Comparison of ENCODE assay signal across 8 cellular contexts in genomic region chr2:174024524-174025270, GRCh38. TPM values are rescaled to one million over a fixed set of nuclear protein-coding genes. Genes with fewer than 3 reads are reported as not detected.
A peak's percentile ranks its signal among the peaks of the same experiment; 100 is the strongest.
DNase-seq lines count a peak whose midpoint lies in the region; ATAC-seq and TF ChIP-seq lines count a peak whose summit lies in the region.

No MANE protein-coding gene starts in this region.

- no peak for DNase-seq in HFFc6
- DNase-seq in astrocyte of the hippocampus (ENCODE audit: low read depth, low spot score) = peak; percentile 76
- DNase-seq in kidney tubule cell (ENCODE audit: low spot score) = peak; percentile 24
- peak; percentile 46 for DNase-seq in stomach
- no peak for DNase-seq in NAMALWA (ENCODE audit: low spot score)
- DNase-seq in activated naive CD4-positive, alpha-beta T cell treated with anti-CD3 and anti-CD28 coated beads, Interleukin-2, amount 50 U/mL, for 16 hours = no peak
- DNase-seq in cerebellum (ENCODE audit: low spot score) = no peak

- H3K4me1 ChIP-seq in stomach = peaks cover 4 to 36% (median 21%) of the 10 kb centered on the region in 4 donors

- 47 to 75% (median 65%) methylated on average over 14 of the region's 14 CpGs for WGBS in stomach, 5 donors

- no peak for TF ChIP-seq POLR2A in stomach (IDR thresholded peaks at IDR 0.05)

- no peaks in the 10 kb centered on the region for H3K36me3 ChIP-seq in stomach

- peaks cover 34% of the 10 kb centered on the region for H3K4me1 Mint-ChIP-seq in HFFc6 (ENCODE audit: low read depth)

- no peak for TF ChIP-seq EP300 in stomach (IDR thresholded peaks at IDR 0.05)

- no peak overlapping the region for H3K4me3 Mint-ChIP-seq in HFFc6

- H3K27me3 Mint-ChIP-seq in HFFc6 (ENCODE audit: insufficient read depth) = no peaks in the 10 kb centered on the region; the same call in 1 of the 2 replicates

- peak overlapping the region; percentile 37 to 92 (median 83) for H3K27ac ChIP-seq in stomach

- no peaks in the 10 kb centered on the region for H3K27me3 ChIP-seq in stomach

- peak overlapping the region; percentile 79 for H3K27ac Mint-ChIP-seq in HFFc6

- TF ChIP-seq CTCF in HFFc6 (IDR thresholded peaks at IDR 0.05) = no peak
- TF ChIP-seq CTCF in stomach (IDR thresholded peaks at IDR 0.05) = no peak

- no peak for ATAC-seq in GM19035 (IDR thresholded peaks at IDR 0.05; ENCODE audit: unreplicated experiment)

- H3K9me3 Mint-ChIP-seq in HFFc6 = peaks cover 19% of the 10 kb centered on the region

- H3K36me3 Mint-ChIP-seq in HFFc6 (ENCODE audit: low read depth) = peaks cover 22% of the 10 kb centered on the region

- no peak overlapping the region for H3K4me3 ChIP-seq in stomach

- no peaks in the 10 kb centered on the region for H3K9me3 ChIP-seq in stomach

- intact Hi-C loops in stomach (cut with DNase I; ENCODE audit: low total_unique reads) = no loop called here

RNA-seq across cellular contexts. Expression of gene SP3, which starts 59.5 kb away (rescaled TPM):
- total RNA-seq in HFFc6 (2021; fragmentation: NEBNext Ultra II Directional; extraction: Animal tissue kit (Norgen Biotek cat#: 25700)) = 10 to 100 TPM; 45.0 to 63.7 (median 52.1) TPM
- total RNA-seq in stomach (100 to 1,000 TPM in 1 of 5 donors, 10 to 100 TPM in 4; 32.4 to 147 (median 80.4) TPM), cerebellum (137 TPM)
- 10 to 100 TPM; 15.0 to 21.1 (median 17.8) TPM for polyA plus RNA-seq in stomach

Comparison
In these comparisons a context has a peak if more than half of its experiments do, and no peak if none do; other contexts are left out.
1. DNase-seq: peak in astrocyte of the hippocampus (single experiment), kidney tubule cell (single experiment) and stomach (single experiment); none in HFFc6 (single experiment), NAMALWA (single experiment), activated naive CD4-positive, alpha-beta T cell treated with anti-CD3 and anti-CD28 coated beads, Interleukin-2, amount 50 U/mL, for 16 hours (single experiment) and cerebellum (single experiment).